ENCODE assay signal across 8 cellular contexts in genomic region chr19:19618384-19619051, GRCh38. TPM values are rescaled to one million over a fixed set of nuclear protein-coding genes. Genes with fewer than 3 reads are reported as not detected.
DNase-seq lines count a peak whose midpoint lies in the region; ATAC-seq and TF ChIP-seq lines count a peak whose summit lies in the region.

PBX4 (minus strand) TSS chr19:19618687; CDS start chr19:19618629, 58 bp downstream.

- H3K4me3 ChIP-seq in HUES64 (ENCODE audit: low read length) (peak within 1 kb of the TSS; percentile 60), muscle layer of duodenum (ENCODE audit: low read depth in 1 of 2, low read length in 2 of 2) (peak within 1 kb of the TSS; percentile 39 to 56)

- ATAC-seq in GM21515 (IDR thresholded peaks at IDR 0.05; ENCODE audit: unreplicated experiment): peak; percentile 89

- peak within 1 kb of the TSS; percentile 53 for H3K9ac ChIP-seq in HUES64 (ENCODE audit: low read depth, low read length)

- TF ChIP-seq POLR2A in erythroblast (IDR thresholded peaks at IDR 0.05; ENCODE audit: low read length): no peak

- H3K9me3 ChIP-seq in HUES64 (ENCODE audit: insufficient read depth, low read depth, low read length): no peaks in the 10 kb centered on the region
- no peaks in the 10 kb centered on the region for H3K9me3 ChIP-seq in muscle layer of duodenum (ENCODE audit: control insufficient read depth in 1 of 2, low read length in 2 of 2)

- H3K27ac ChIP-seq in HUES64 (ENCODE audit: low read depth, low read length) (no peak within 1 kb of the TSS), muscle layer of duodenum (ENCODE audit: low read length) (no peak within 1 kb of the TSS)

- peak; percentile 85 for DNase-seq in DMS 273 treated with DMSO at 0.1 percent for 48 hours (lab: John Stamatoyannopoulos, UW)
- peak; percentile 100 for DNase-seq in OCI-M1 (lab: John Stamatoyannopoulos, UW)
- peak; percentile 99 for DNase-seq in activated T-cell treated with anti-CD3 and anti-CD28 coated beads for 1 hour (ENCODE audit: low read depth)
- DNase-seq in erythroblast (lab: John Stamatoyannopoulos, UW): peak; percentile 85 to 88
- peak; percentile 97 for DNase-seq in stimulated activated CD8-positive, alpha-beta memory T cell treated with anti-CD3 and anti-CD28 coated beads, Interleukin-7, amount 100 ng/mL, for 24 hours (ENCODE audit: low read depth)

- H3K27me3 ChIP-seq in HUES64 (ENCODE audit: insufficient read depth, low read length) (peaks cover 9% of the 10 kb centered on the region), muscle layer of duodenum (ENCODE audit: low read depth, low read length) (no peaks in the 10 kb centered on the region)

- H3K36me3 ChIP-seq in HUES64 (ENCODE audit: insufficient read depth, low read length) (peaks cover 16% of the 10 kb centered on the region), muscle layer of duodenum (ENCODE audit: control insufficient read depth in 1 of 2, insufficient read depth in 2 of 2, low read length in 2 of 2) (no peaks in the 10 kb centered on the region)

- H3K4me1 ChIP-seq in HUES64 (ENCODE audit: insufficient read depth, low read length) (no peaks in the 10 kb centered on the region), muscle layer of duodenum (ENCODE audit: control insufficient read depth in 1 of 2, insufficient read depth in 2 of 2, low read length in 2 of 2) (peaks cover 0 to 11% of the 10 kb centered on the region in 2 donors)

- WGBS in HUES64: under 1% methylated on average over 71 of the region's 71 CpGs

RNA-seq across cellular contexts. Expression of gene PBX4, which starts in this region (rescaled TPM):
- 2.3 TPM for polyA plus RNA-seq in HUES64 (2013, experiment 1 of 2)
- polyA plus RNA-seq in HUES64 (2013, experiment 2 of 2): 2.0 TPM
